In the genomic region with DNA sequence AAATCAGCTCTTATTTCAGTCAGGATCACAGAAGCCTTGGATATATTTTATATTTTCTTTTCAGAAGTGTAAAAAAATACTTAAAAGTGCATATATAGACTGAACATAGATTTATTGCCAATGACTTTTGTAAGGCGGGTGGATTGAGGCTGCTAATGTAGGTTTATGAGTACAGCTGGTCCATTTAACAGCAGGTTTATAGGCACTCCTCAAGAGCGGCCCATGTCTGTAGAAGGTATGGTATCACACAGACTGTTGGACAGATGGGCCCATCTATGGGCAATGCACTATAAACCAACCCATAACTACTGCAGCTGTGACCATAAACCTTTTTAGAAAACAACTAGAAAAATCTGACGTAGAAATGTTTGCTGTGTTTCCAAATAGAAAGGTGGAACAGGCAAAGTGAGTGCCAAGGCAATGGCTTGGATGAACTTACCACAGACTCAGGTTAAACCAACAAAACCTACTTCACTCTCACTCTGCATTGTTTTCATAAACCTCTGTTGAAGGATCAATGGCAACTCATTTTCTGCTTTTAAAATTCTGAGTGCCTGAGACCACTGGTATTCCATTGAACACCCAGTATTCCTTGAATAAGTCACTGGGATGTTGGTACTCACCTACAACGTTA, we compare ENCODE assay signal across 2 cellular contexts.
A peak's percentile ranks its signal among the peaks of the same experiment; 100 is the strongest.
TF ChIP-seq lines count a peak whose summit lies in the region.

No MANE protein-coding gene starts in this region.

TF ChIP-seq in liver, 16 proteins besides CTCF, POLR2A, EP300 and RAD21 (continued from another document):
- TF ChIP-seq REST (IDR thresholded peaks at IDR 0.05) (no peak), HNF4A (conservative IDR thresholded peaks at IDR 0.05) (peak; percentile 20 to 58), HNF4G (IDR thresholded peaks at IDR 0.05) (no peak), RXRA (IDR thresholded peaks at IDR 0.05) (peak; percentile 80 to 90), FOXA2 (IDR thresholded peaks at IDR 0.05) (no peak), NR2F2 (IDR thresholded peaks at IDR 0.05) (no peak), YY1 (IDR thresholded peaks at IDR 0.05) (peak; percentile 66), JUND (IDR thresholded peaks at IDR 0.05) (peak; percentile 22 to 27), FOXA1 (IDR thresholded peaks at IDR 0.05) (no peak), EGR1 (IDR thresholded peaks at IDR 0.05; ENCODE audit: low read depth in 2 of 2) (peak in 1 of 2 donors; percentile 33), ZBTB33 (IDR thresholded peaks at IDR 0.05) (no peak)
- TF ChIP-seq, protein P1, sequence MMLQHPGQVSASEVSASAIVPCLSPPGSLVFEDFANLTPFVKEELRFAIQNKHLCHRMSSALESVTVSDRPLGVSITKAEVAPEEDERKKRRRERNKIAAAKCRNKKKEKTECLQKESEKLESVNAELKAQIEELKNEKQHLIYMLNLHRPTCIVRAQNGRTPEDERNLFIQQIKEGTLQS (IDR thresholded peaks at IDR 0.05): no peak

TF ChIP-seq in HepG2, 621 proteins besides CTCF, POLR2A, EP300 and RAD21 (continued from another document):
- no peak for TF ChIP-seq AGO2 (optimal IDR thresholded peaks at IDR 0.05; ENCODE audit: low read depth, low read length)
- no peak for TF ChIP-seq ATF1 (CRISPR knock-in tag; IDR thresholded peaks at IDR 0.05)
- no peak for TF ChIP-seq ZNF782 (CRISPR knock-in tag; IDR thresholded peaks at IDR 0.05; ENCODE audit: borderline replicate concordance)
- no peak for TF ChIP-seq CEBPZ (IDR thresholded peaks at IDR 0.05; ENCODE audit: low read length)
- no peak for TF ChIP-seq ZNF367 (CRISPR knock-in tag; IDR thresholded peaks at IDR 0.05; ENCODE audit: borderline replicate concordance)
- TF ChIP-seq ZNF431 (CRISPR knock-in tag; IDR thresholded peaks at IDR 0.05; ENCODE audit: borderline replicate concordance, low read depth): no peak
- no peak for TF ChIP-seq ATF5 (CRISPR knock-in tag; IDR thresholded peaks at IDR 0.05; ENCODE audit: low read depth)
- no peak for TF ChIP-seq ZBTB42 (CRISPR knock-in tag; IDR thresholded peaks at IDR 0.05)
- no peak for TF ChIP-seq ZNF331 (CRISPR knock-in tag; IDR thresholded peaks at IDR 0.05)
- TF ChIP-seq, protein P2, sequence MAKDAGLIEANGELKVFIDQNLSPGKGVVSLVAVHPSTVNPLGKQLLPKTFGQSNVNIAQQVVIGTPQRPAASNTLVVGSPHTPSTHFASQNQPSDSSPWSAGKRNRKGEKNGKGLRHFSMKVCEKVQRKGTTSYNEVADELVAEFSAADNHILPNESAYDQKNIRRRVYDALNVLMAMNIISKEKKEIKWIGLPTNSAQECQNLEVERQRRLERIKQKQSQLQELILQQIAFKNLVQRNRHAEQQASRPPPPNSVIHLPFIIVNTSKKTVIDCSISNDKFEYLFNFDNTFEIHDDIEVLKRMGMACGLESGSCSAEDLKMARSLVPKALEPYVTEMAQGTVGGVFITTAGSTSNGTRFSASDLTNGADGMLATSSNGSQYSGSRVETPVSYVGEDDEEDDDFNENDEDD (CRISPR knock-in tag; IDR thresholded peaks at IDR 0.05; ENCODE audit: borderline replicate concordance): no peak
- no peak for TF ChIP-seq SP2 (CRISPR knock-in tag; IDR thresholded peaks at IDR 0.05)
- no peak for TF ChIP-seq MTA1 (CRISPR knock-in tag; IDR thresholded peaks at IDR 0.05; ENCODE audit: borderline replicate concordance)
- no peak for TF ChIP-seq NR2F1 (CRISPR knock-in tag; IDR thresholded peaks at IDR 0.05)
